In genomic region chr10:45374451-45375052, GRCh38 we compare ENCODE assay signal across 8 cellular contexts. TPM values are rescaled to one million over a fixed set of nuclear protein-coding genes. Genes with fewer than 3 reads are reported as not detected.
A peak's percentile ranks its signal among the peaks of the same experiment; 100 is the strongest.
DNase-seq lines count a peak whose midpoint lies in the region; ATAC-seq and TF ChIP-seq lines count a peak whose summit lies in the region.

No MANE protein-coding gene starts in this region.

- no peaks in the 10 kb centered on the region for H3K9me2 ChIP-seq in OCI-LY1 (ENCODE audit: low read depth, low read length)

- H3K4me3 ChIP-seq in OCI-LY1 (ENCODE audit: low read depth, low read length, poor library complexity, severe bottlenecking) (peak overlapping the region; percentile 98), heart left ventricle (peak overlapping the region; percentile 30 to 75 (median 47)), SJCRH30 (no peak overlapping the region)

- WGBS in heart left ventricle, 4 donors = 7 to 14% (median 12%) methylated on average over 9 to 38 of the region's 38 CpGs

- no peak for TF ChIP-seq CTCF in OCI-LY1 (IDR thresholded peaks at IDR 0.05; ENCODE audit: low read length)
- TF ChIP-seq CTCF in heart left ventricle (IDR thresholded peaks at IDR 0.05) = no peak

- 0 out of 2 replicates have a peak, but pooled peaks cover 3% of the 10 kb centered on the region for H4K20me1 ChIP-seq in OCI-LY1 (ENCODE audit: insufficient read depth, low read length)

- H3K36me3 ChIP-seq in OCI-LY1 (ENCODE audit: insufficient read depth, low read length) (peaks cover 52% of the 10 kb centered on the region), heart left ventricle (no peaks in the 10 kb centered on the region), SJCRH30 (no peaks in the 10 kb centered on the region)

- H3K4me1 ChIP-seq in OCI-LY1 (ENCODE audit: insufficient read depth, low read length, severe bottlenecking) (peaks cover 68% of the 10 kb centered on the region), heart left ventricle (peaks cover 0 to 58% (median 17%) of the 10 kb centered on the region in 12 donors), SJCRH30 (no peaks in the 10 kb centered on the region)

- H3F3A ChIP-seq in OCI-LY1 (ENCODE audit: insufficient read depth, low read length) = peaks cover 6% of the 10 kb centered on the region; the same call in 1 of the 2 replicates

- peak overlapping the region; percentile 92 for H3K27ac ChIP-seq in OCI-LY1 (ENCODE audit: low read depth, low read length, poor library complexity, severe bottlenecking)
- peak overlapping the region in 3 of 12 donors; percentile 16 to 81 (median 21) for H3K27ac ChIP-seq in heart left ventricle
- no peak overlapping the region for H3K27ac ChIP-seq in SJCRH30

- DNase-seq in AG08396 (ENCODE audit: low spot score) = peak; percentile 5
- DNase-seq in heart left ventricle = peak in 1 of 5 donors; percentile 33
- no peak for DNase-seq in sciatic nerve (ENCODE audit: low spot score)
- DNase-seq in SJCRH30 = no peak
- DNase-seq in SW 1271 (lab: John Stamatoyannopoulos, UW) = no peak

- TF ChIP-seq POLR2A in heart left ventricle (IDR thresholded peaks at IDR 0.05) = no peak

- intact Hi-C loops in heart left ventricle (cut with DNase I) (loop anchor here in 1 of 10 donors (10.0 kb wide), 1 partner anchor 70 kb away; no protein-coding TSS in a partner anchor), sciatic nerve (cut with DNase I) (no loop called here)

- peak overlapping the region; percentile 99 for H3K9ac ChIP-seq in OCI-LY1 (ENCODE audit: low read length)

- peak overlapping the region; percentile 84 for H3K4me2 ChIP-seq in OCI-LY1 (ENCODE audit: low read length)

- H3K9me3 ChIP-seq in OCI-LY1 (ENCODE audit: low read length) (no peaks in the 10 kb centered on the region), heart left ventricle (no peaks in the 10 kb centered on the region), SJCRH30 (replicated peaks) (no peaks in the 10 kb centered on the region)

- peaks cover 79% of the 10 kb centered on the region for H3K79me2 ChIP-seq in OCI-LY1 (ENCODE audit: insufficient read depth, low read length)

- ATAC-seq in GM19328 (IDR thresholded peaks at IDR 0.05; ENCODE audit: unreplicated experiment) (peak; percentile 1), heart left ventricle (peak in 1 of 4 donors; percentile 7), sciatic nerve (peak; percentile 8), HG03159 (IDR thresholded peaks at IDR 0.05; ENCODE audit: unreplicated experiment) (no peak)

- H3K27me3 ChIP-seq in OCI-LY1 (ENCODE audit: insufficient read depth, low read length) (no peaks in the 10 kb centered on the region), heart left ventricle (peaks cover 0 to 59% (median 37%) of the 10 kb centered on the region in 9 donors), SJCRH30 (no peaks in the 10 kb centered on the region)

- no peak overlapping the region for H2AFZ ChIP-seq in OCI-LY1 (ENCODE audit: low read length)

RNA-seq across cellular contexts. Expression of gene ALOX5, which starts 0.5 kb away (rescaled TPM):
- total RNA-seq in heart left ventricle (10 to 100 TPM in 3 of 9 donors, 1 to 10 TPM in 6; 1.3 to 36.1 (median 5.8) TPM), sciatic nerve (33.7 TPM)
- 1 to 10 TPM; 3.4 to 6.1 TPM for polyA plus RNA-seq in heart left ventricle
- total RNA-seq in SJCRH30 (2014; rRNA removed; shearing (Covaris generic)) = not detected in 2 replicates

RNA-seq across cellular contexts. Expression of gene OR13A1, which starts 59.1 kb away (rescaled TPM):
- under 1 TPM in 2 of 9 donors, not detected in 7; 0.10 to 0.16 TPM for total RNA-seq in heart left ventricle
- under 1 TPM in 1 of 2 donors, not detected in 1; 0.04 TPM for polyA plus RNA-seq in heart left ventricle
- not detected for total RNA-seq in sciatic nerve
- not detected in 2 replicates for total RNA-seq in SJCRH30 (2014; rRNA removed; shearing (Covaris generic))
